ENCODE assay signal across 25 cellular contexts in genomic region chr3:96430019-96430541, GRCh38.
"Had no signal": no experiment of that assay in that cellular context is flagged by ENCODE, and none has a peak within 500 bp of the region (broad histone marks: within the 10 kb centered on the region; RNA-seq: fewer than 3 reads in every experiment).

No MANE protein-coding gene starts in this region.

- H3K4me3 ChIP-seq: body of pancreas, cardiac muscle cell, coronary artery, dorsolateral prefrontal cortex, right lobe of liver, upper lobe of left lung had no signal

- H3K36me3 ChIP-seq: cardiac muscle cell, neutrophil, right lobe of liver, upper lobe of left lung had no signal

- DNase-seq: activated B cell treated with CpG ODN at 0.5 μM for 24 hours; activated CD4-positive, alpha-beta T cell treated with anti-CD3 and anti-CD28 coated beads, Interleukin-2, amount 50 U/mL, for 1 hour; activated CD8-positive, alpha-beta T cell treated with anti-CD3 and anti-CD28 coated beads for 36 hours; activated gamma-delta T cell treated with Interleukin-2 at 50 U/mL for 16 hours; activated T-cell treated with anti-CD3 and anti-CD28 coated beads, Interleukin-2, amount 50 U/mL, for 4 hours; aorta; body of pancreas; dorsolateral prefrontal cortex; effector memory CD4-positive, alpha-beta T cell; erythroblast; head of caudate nucleus; hippocampal formation; left colon; mammary epithelial cell; nephron progenitor cell; right lobe of liver; stimulated activated CD4-positive, alpha-beta T cell treated with anti-CD3 and anti-CD28 coated beads, Interleukin-4, amount 100 ng/mL, for 24 hours; substantia nigra; upper lobe of left lung had no signal

- FAIRE-seq: keratinocyte had no signal

- H3K27ac ChIP-seq: body of pancreas, cardiac muscle cell, coronary artery, dorsolateral prefrontal cortex, neutrophil, right lobe of liver, upper lobe of left lung had no signal

- H3K27me3 ChIP-seq: body of pancreas, cardiac muscle cell, dorsolateral prefrontal cortex, neutrophil, right lobe of liver, upper lobe of left lung had no signal

- H3K4me1 ChIP-seq: body of pancreas, right lobe of liver, upper lobe of left lung had no signal

- H3K9me3 ChIP-seq: body of pancreas, neutrophil, right lobe of liver, upper lobe of left lung had no signal

- ATAC-seq: activated CD8-positive, alpha-beta T cell treated with anti-CD3 and anti-CD28 coated beads for 36 hours; activated T-cell treated with anti-CD3 and anti-CD28 coated beads, Interleukin-2, amount 50 U/mL, for 4 hours; activated T-helper 17 cell treated with anti-CD3 and anti-CD28 coated beads, Interleukin-2, amount 50 U/mL, for 72 hours; body of pancreas; left colon; right lobe of liver; stimulated activated effector memory CD8-positive, alpha-beta T cell treated with anti-CD3 and anti-CD28 coated beads, Interleukin-12 subunit alpha, Interleukin-12 subunit beta, amount 100 ng/mL, for 72 hours had no signal
